Comparison of ENCODE assay signal across 21 cellular contexts in the genomic region with DNA sequence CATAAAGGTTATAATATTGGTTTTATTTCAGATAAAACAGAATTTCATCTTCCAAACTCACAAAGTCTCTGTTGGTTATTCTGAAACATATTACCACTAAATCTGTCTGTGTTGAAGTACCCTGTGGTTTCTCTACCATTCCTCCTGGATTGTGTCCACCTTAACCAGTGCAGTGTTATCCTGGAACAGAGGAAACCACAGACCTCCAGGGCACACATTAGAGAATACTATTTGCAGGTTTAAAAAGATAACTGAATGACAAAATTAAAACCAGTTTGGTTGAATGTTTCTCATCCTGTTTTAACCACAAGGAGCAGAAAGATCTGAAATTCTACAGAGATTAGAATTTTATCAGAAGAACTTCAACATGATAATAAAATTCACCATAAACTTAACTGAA.
DNase-seq lines count a peak whose midpoint lies in the region; ATAC-seq and TF ChIP-seq lines count a peak whose summit lies in the region.
"Had no signal": no experiment of that assay in that cellular context is flagged by ENCODE, and none has a peak within 500 bp of the region (broad histone marks: within the 10 kb centered on the region; RNA-seq: fewer than 3 reads in every experiment).

No MANE protein-coding gene starts in this region.

- no peaks in the 10 kb centered on the region for H3K27me3 ChIP-seq in BLaER1
- H3K27me3 ChIP-seq in vagina: no peaks in the 10 kb centered on the region
- H3K27me3 ChIP-seq: BE2C had no signal

- DNase-seq in H4 (ENCODE audit: low spot score): peak; percentile 57
- no peak for DNase-seq in WTC11 (ENCODE audit: low spot score)
- peak; percentile 39 for DNase-seq in myocyte (ENCODE audit: low read depth)
- no peak for DNase-seq in kidney glomerular epithelial cell (lab: John Stamatoyannopoulos, UW)
- no peak for DNase-seq in vagina (ENCODE audit: extremely low spot score in 2 of 2)
- no peak for DNase-seq in DMS114 treated with DMSO at 0.1 percent for 48 hours (lab: John Stamatoyannopoulos, UW; ENCODE audit: unreplicated experiment)
- DNase-seq: activated CD8-positive, alpha-beta memory T cell treated with anti-CD3 and anti-CD28 coated beads for 24 hours; BE2C; head of caudate nucleus; KG1; mesendoderm; NCI-H1092 treated with DMSO at 0.1 percent for 48 hours; right cardiac atrium; stimulated activated CD4-positive, alpha-beta T cell treated with anti-CD3 and anti-CD28 coated beads, Interleukin-1b, Interleukin-23, amount 100 ng/mL, for 48 hours had no signal

- H3K27ac Mint-ChIP-seq in WTC11: 0 out of 2 replicates have a peak overlapping the region, but pooled peaks have one; percentile 7

- no peak overlapping the region for H3K9ac ChIP-seq in BLaER1

- H3K27ac ChIP-seq in BLaER1 (no peak overlapping the region), vagina (no peak overlapping the region)
- H3K27ac ChIP-seq: HL-60, RWPE1, VCaP had no signal

- H3K4me1 Mint-ChIP-seq in WTC11: peaks cover 7% of the 10 kb centered on the region; the same call in 1 of the 2 replicates

- no peaks in the 10 kb centered on the region for H3K27me3 Mint-ChIP-seq in WTC11 (ENCODE audit: low read depth)

- POLR2A ChIA-PET in WTC11 (lab: Charles Lee): no interaction called here

- TF ChIP-seq POLR2A in vagina (IDR thresholded peaks at IDR 0.05): no peak

- ATAC-seq in WTC11: no peak
- no peak for ATAC-seq in HG03108 (IDR thresholded peaks at IDR 0.05; ENCODE audit: unreplicated experiment)
- ATAC-seq: right cardiac atrium had no signal

- H3K9me3 ChIP-seq in BLaER1 (peaks cover 5% of the 10 kb centered on the region; the same call in 1 of the 2 replicates), vagina (no peaks in the 10 kb centered on the region)
- H3K9me3 ChIP-seq: BE2C had no signal

- intact Hi-C loops in vagina (cut with DNase I): no loop called here

- no peaks in the 10 kb centered on the region for H4K20me1 ChIP-seq in BLaER1

- TF ChIP-seq CTCF in WTC11 (IDR thresholded peaks at IDR 0.05): no peak
- no peak for TF ChIP-seq CTCF in vagina (IDR thresholded peaks at IDR 0.05)

- no peak overlapping the region for H3K4me3 ChIP-seq in BLaER1
- H3K4me3 ChIP-seq in vagina: no peak overlapping the region

- peak overlapping the region; percentile 56 for H3K4me2 ChIP-seq in BLaER1

- H3K4me3 Mint-ChIP-seq in WTC11: no peak overlapping the region
- H3K4me3 Mint-ChIP-seq: neural crest cell had no signal

- no peaks in the 10 kb centered on the region for H3K36me3 Mint-ChIP-seq in WTC11

- CTCF ChIA-PET in WTC11 (lab: Charles Lee): interaction anchor here (0.9 kb wide), 1 partner anchor 17 kb away, joined by 3 read pairs; no protein-coding TSS in a partner anchor

- H3K4me1 ChIP-seq in BLaER1 (peaks cover 27% of the 10 kb centered on the region), vagina (no peaks in the 10 kb centered on the region)
- H3K4me1 ChIP-seq: BE2C had no signal

- no peaks in the 10 kb centered on the region for H3K36me3 ChIP-seq in BLaER1
- no peaks in the 10 kb centered on the region for H3K36me3 ChIP-seq in vagina
- H3K36me3 ChIP-seq: BE2C had no signal

- H3K9me3 Mint-ChIP-seq in WTC11: no peaks in the 10 kb centered on the region
- H3K9me3 Mint-ChIP-seq: activated T-helper 2 cell treated with anti-CD3 and anti-CD28 coated beads, Interferon-gamma antibody, Interleukin-2, Interleukin-4, amounts not matched to agents 10 μg/mL and 5 μg/mL and 100 μg/mL, durations not matched to agents 14 hours and 24 hours and 36 hours; neural crest cell had no signal

TF ChIP-seq in WTC11, 78 proteins besides CTCF, POLR2A, EP300 and RAD21 (continues in another document):
- TF ChIP-seq TEAD4 (CRISPR knock-in tag; IDR thresholded peaks at IDR 0.05) (no peak), GABPB1 (CRISPR knock-in tag; IDR thresholded peaks at IDR 0.05) (no peak), GTF2I (CRISPR knock-in tag; conservative IDR thresholded peaks at IDR 0.05) (no peak), NR3C1 (CRISPR knock-in tag; conservative IDR thresholded peaks at IDR 0.05; ENCODE audit: low read depth) (no peak), ZNF263 (CRISPR knock-in tag; IDR thresholded peaks at IDR 0.05; ENCODE audit: low read depth) (no peak), MYBL2 (CRISPR knock-in tag; IDR thresholded peaks at IDR 0.05) (no peak), TCF7 (CRISPR knock-in tag; IDR thresholded peaks at IDR 0.05; ENCODE audit: low read depth) (no peak), ZNF416 (CRISPR knock-in tag; IDR thresholded peaks at IDR 0.05) (no peak)
- TF ChIP-seq, protein P1, sequence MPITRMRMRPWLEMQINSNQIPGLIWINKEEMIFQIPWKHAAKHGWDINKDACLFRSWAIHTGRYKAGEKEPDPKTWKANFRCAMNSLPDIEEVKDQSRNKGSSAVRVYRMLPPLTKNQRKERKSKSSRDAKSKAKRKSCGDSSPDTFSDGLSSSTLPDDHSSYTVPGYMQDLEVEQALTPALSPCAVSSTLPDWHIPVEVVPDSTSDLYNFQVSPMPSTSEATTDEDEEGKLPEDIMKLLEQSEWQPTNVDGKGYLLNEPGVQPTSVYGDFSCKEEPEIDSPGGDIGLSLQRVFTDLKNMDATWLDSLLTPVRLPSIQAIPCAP (CRISPR knock-in tag; IDR thresholded peaks at IDR 0.05): no peak
- TF ChIP-seq, protein P2, sequence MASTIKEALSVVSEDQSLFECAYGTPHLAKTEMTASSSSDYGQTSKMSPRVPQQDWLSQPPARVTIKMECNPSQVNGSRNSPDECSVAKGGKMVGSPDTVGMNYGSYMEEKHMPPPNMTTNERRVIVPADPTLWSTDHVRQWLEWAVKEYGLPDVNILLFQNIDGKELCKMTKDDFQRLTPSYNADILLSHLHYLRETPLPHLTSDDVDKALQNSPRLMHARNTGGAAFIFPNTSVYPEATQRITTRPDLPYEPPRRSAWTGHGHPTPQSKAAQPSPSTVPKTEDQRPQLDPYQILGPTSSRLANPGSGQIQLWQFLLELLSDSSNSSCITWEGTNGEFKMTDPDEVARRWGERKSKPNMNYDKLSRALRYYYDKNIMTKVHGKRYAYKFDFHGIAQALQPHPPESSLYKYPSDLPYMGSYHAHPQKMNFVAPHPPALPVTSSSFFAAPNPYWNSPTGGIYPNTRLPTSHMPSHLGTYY (CRISPR knock-in tag; IDR thresholded peaks at IDR 0.05): no peak
- TF ChIP-seq, protein P3, sequence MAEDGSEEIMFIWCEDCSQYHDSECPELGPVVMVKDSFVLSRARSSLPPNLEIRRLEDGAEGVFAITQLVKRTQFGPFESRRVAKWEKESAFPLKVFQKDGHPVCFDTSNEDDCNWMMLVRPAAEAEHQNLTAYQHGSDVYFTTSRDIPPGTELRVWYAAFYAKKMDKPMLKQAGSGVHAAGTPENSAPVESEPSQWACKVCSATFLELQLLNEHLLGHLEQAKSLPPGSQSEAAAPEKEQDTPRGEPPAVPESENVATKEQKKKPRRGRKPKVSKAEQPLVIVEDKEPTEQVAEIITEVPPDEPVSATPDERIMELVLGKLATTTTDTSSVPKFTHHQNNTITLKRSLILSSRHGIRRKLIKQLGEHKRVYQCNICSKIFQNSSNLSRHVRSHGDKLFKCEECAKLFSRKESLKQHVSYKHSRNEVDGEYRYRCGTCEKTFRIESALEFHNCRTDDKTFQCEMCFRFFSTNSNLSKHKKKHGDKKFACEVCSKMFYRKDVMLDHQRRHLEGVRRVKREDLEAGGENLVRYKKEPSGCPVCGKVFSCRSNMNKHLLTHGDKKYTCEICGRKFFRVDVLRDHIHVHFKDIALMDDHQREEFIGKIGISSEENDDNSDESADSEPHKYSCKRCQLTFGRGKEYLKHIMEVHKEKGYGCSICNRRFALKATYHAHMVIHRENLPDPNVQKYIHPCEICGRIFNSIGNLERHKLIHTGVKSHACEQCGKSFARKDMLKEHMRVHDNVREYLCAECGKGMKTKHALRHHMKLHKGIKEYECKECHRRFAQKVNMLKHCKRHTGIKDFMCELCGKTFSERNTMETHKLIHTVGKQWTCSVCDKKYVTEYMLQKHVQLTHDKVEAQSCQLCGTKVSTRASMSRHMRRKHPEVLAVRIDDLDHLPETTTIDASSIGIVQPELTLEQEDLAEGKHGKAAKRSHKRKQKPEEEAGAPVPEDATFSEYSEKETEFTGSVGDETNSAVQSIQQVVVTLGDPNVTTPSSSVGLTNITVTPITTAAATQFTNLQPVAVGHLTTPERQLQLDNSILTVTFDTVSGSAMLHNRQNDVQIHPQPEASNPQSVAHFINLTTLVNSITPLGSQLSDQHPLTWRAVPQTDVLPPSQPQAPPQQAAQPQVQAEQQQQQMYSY (CRISPR knock-in tag; IDR thresholded peaks at IDR 0.05): no peak
- TF ChIP-seq, protein P4, sequence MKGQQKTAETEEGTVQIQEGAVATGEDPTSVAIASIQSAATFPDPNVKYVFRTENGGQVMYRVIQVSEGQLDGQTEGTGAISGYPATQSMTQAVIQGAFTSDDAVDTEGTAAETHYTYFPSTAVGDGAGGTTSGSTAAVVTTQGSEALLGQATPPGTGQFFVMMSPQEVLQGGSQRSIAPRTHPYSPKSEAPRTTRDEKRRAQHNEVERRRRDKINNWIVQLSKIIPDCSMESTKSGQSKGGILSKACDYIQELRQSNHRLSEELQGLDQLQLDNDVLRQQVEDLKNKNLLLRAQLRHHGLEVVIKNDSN (CRISPR knock-in tag; IDR thresholded peaks at IDR 0.05): no peak
- TF ChIP-seq, protein P5, sequence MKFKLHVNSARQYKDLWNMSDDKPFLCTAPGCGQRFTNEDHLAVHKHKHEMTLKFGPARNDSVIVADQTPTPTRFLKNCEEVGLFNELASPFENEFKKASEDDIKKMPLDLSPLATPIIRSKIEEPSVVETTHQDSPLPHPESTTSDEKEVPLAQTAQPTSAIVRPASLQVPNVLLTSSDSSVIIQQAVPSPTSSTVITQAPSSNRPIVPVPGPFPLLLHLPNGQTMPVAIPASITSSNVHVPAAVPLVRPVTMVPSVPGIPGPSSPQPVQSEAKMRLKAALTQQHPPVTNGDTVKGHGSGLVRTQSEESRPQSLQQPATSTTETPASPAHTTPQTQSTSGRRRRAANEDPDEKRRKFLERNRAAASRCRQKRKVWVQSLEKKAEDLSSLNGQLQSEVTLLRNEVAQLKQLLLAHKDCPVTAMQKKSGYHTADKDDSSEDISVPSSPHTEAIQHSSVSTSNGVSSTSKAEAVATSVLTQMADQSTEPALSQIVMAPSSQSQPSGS (CRISPR knock-in tag; IDR thresholded peaks at IDR 0.05; ENCODE audit: borderline replicate concordance, low read depth): no peak
- TF ChIP-seq, protein P6, sequence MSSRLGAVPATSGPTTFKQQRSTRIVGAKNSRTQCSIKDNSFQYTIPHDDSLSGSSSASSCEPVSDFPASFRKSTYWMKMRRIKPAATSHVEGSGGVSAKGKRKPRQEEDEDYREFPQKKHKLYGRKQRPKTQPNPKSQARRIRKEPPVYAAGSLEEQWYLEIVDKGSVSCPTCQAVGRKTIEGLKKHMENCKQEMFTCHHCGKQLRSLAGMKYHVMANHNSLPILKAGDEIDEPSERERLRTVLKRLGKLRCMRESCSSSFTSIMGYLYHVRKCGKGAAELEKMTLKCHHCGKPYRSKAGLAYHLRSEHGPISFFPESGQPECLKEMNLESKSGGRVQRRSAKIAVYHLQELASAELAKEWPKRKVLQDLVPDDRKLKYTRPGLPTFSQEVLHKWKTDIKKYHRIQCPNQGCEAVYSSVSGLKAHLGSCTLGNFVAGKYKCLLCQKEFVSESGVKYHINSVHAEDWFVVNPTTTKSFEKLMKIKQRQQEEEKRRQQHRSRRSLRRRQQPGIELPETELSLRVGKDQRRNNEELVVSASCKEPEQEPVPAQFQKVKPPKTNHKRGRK (CRISPR knock-in tag; IDR thresholded peaks at IDR 0.05; ENCODE audit: borderline replicate concordance): no peak

Comparison
In these comparisons a context has a peak if more than half of its experiments do, and no peak if none do; other contexts are left out.
1. DNase-seq: peak in H4 (single experiment) and myocyte (single experiment); none in WTC11 (single experiment), kidney glomerular epithelial cell (single experiment), vagina (0 of 2) and DMS114 treated with DMSO at 0.1 percent for 48 hours (single experiment).